Comparison of ENCODE assay signal across 16 cellular contexts in the genomic region with DNA sequence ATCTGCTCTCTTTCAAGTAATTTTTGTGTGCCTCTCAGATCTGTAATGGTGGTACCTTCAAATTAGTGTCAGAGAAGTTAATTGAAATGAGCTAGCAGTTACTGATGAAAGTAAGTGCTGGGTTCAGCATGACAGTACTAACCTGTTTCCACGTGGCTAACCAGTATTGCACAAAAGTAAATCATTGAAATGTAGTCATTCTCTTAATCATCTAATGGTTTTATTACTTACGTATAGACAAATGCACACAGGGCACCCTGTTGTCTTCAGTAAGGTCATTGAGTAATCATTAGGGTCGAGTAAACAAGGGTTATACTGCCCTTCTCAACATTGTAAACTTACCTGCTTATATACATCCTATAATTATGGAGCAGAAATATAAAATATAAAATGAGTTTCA.
DNase-seq lines count a peak whose midpoint lies in the region; ATAC-seq and TF ChIP-seq lines count a peak whose summit lies in the region.
"Had no signal": no experiment of that assay in that cellular context is flagged by ENCODE, and none has a peak within 500 bp of the region (broad histone marks: within the 10 kb centered on the region; RNA-seq: fewer than 3 reads in every experiment).

No MANE protein-coding gene starts in this region.

- ATAC-seq in esophagus mucosa (peak; percentile 66), GM19328 (IDR thresholded peaks at IDR 0.05; ENCODE audit: unreplicated experiment) (no peak), GM18870 (IDR thresholded peaks at IDR 0.05; ENCODE audit: unreplicated experiment) (no peak)
- ATAC-seq: K562 had no signal

- H3K4me3 ChIP-seq in tibial nerve = no peak overlapping the region
- H3K4me3 ChIP-seq: K562 had no signal

- peaks cover 37% of the 10 kb centered on the region for H3K4me1 Mint-ChIP-seq in HFFc6 (ENCODE audit: low read depth)
- H3K4me1 Mint-ChIP-seq: CD14-positive monocyte, H9 had no signal

- H3K27ac Mint-ChIP-seq in HFFc6 = peak overlapping the region; percentile 54; the same call in 1 of the 2 replicates
- H3K27ac Mint-ChIP-seq: CD14-positive monocyte, H9 had no signal

- no peak for TF ChIP-seq POLR2A in tibial nerve (IDR thresholded peaks at IDR 0.05)

- DNase-seq in HFFc6 (no peak), RWPE1 (ENCODE audit: low spot score) (peak; percentile 26), renal cortical epithelial cell (ENCODE audit: low read depth) (peak; percentile 81), tibial nerve (ENCODE audit: low spot score in 2 of 2) (no peak)
- DNase-seq: DMS 273 treated with DMSO at 0.1 percent for 48 hours, H9, NCI-H1417 treated with DMSO at 0.1 percent for 48 hours, NCI-H1930, NCI-H748 treated with DMSO at 0.1 percent for 48 hours, OCI-M1 had no signal

- POLR2A ChIA-PET in RWPE1 (lab: Yijun Ruan, JAX; ENCODE audit: low non-redundant PET) = no interaction called here

- no peaks in the 10 kb centered on the region for H3K36me3 ChIP-seq in tibial nerve

- no peak for TF ChIP-seq EP300 in tibial nerve (IDR thresholded peaks at IDR 0.05)

- WGBS in tibial nerve, 2 donors = 40 to 45% methylated on average over 3 of the region's 3 CpGs

- H3K4me3 Mint-ChIP-seq in HFFc6 = no peak overlapping the region
- H3K4me3 Mint-ChIP-seq: CD14-positive monocyte, H9 had no signal

- H3K27ac ChIP-seq in RWPE1 (no peak overlapping the region), tibial nerve (no peak overlapping the region)
- H3K27ac ChIP-seq: HL-60 had no signal

- H3K36me3 Mint-ChIP-seq in HFFc6 (ENCODE audit: low read depth) = peaks cover 5% of the 10 kb centered on the region; the same call in 1 of the 2 replicates
- H3K36me3 Mint-ChIP-seq: CD14-positive monocyte had no signal

- no peaks in the 10 kb centered on the region for H3K4me1 ChIP-seq in tibial nerve

- no peaks in the 10 kb centered on the region for H3K9me3 ChIP-seq in tibial nerve

- H3K9me3 Mint-ChIP-seq in HFFc6 = no peaks in the 10 kb centered on the region
- H3K9me3 Mint-ChIP-seq: H9 had no signal

- CTCF ChIA-PET in RWPE1 (lab: Yijun Ruan, JAX) = no interaction called here

- no peaks in the 10 kb centered on the region for H3K27me3 ChIP-seq in tibial nerve

- H3K27me3 Mint-ChIP-seq in HFFc6 (ENCODE audit: insufficient read depth) = no peaks in the 10 kb centered on the region

- no peak for TF ChIP-seq CTCF in HFFc6 (IDR thresholded peaks at IDR 0.05)
- no peak for TF ChIP-seq CTCF in RWPE1 (conservative IDR thresholded peaks at IDR 0.05; ENCODE audit: low read depth)
- TF ChIP-seq CTCF in tibial nerve (IDR thresholded peaks at IDR 0.05) = no peak

Comparison
In these comparisons a context has a peak if more than half of its experiments do, and no peak if none do; other contexts are left out.
1. DNase-seq: peak in RWPE1 (single experiment) and renal cortical epithelial cell (single experiment); none in HFFc6 (single experiment) and tibial nerve (0 of 2).